ENCODE assay signal across 8 cellular contexts in genomic region chr16:50411034-50411433, GRCh38.
"Had no signal": no experiment of that assay in that cellular context is flagged by ENCODE, and none has a peak within 500 bp of the region (broad histone marks: within the 10 kb centered on the region; RNA-seq: fewer than 3 reads in every experiment).

No MANE protein-coding gene starts in this region.

- ATAC-seq: GM23338 had no signal

- H3K27ac Mint-ChIP-seq: GM23338, H9 had no signal

- H3K4me3 Mint-ChIP-seq: GM23338, H9 had no signal

- H3K27ac ChIP-seq: KMS-11 had no signal

- H2AFZ ChIP-seq: GM23338 had no signal

- H3K4me2 ChIP-seq: GM23338, KMS-11 had no signal

- H3K4me1 Mint-ChIP-seq: GM23338 had no signal

- DNase-seq: H9, HCEC 1CT, Karpas-422 had no signal

- FAIRE-seq: H1, H54, HTR-8/SVneo had no signal

- H3K9ac ChIP-seq: KMS-11 had no signal

- H3K4me3 ChIP-seq: GM23338 had no signal
